9 cellular contexts compared by ENCODE assay signal in genomic region chr18:44731866-44732555, GRCh38. TPM values are rescaled to one million over a fixed set of nuclear protein-coding genes. Genes with fewer than 3 reads are reported as not detected.
DNase-seq lines count a peak whose midpoint lies in the region; ATAC-seq and TF ChIP-seq lines count a peak whose summit lies in the region.
"Had no signal": no experiment of that assay in that cellular context is flagged by ENCODE, and none has a peak within 500 bp of the region (broad histone marks: within the 10 kb centered on the region; RNA-seq: fewer than 3 reads in every experiment).

No MANE protein-coding gene starts in this region.

- H3K27me3 Mint-ChIP-seq in activated B cell treated with CpG ODN at 0.5 μM for 24 hours: no peaks in the 10 kb centered on the region
- H3K27me3 Mint-ChIP-seq in activated T-cell treated with anti-CD3 and anti-CD28 coated beads, Interleukin-2, amount 50 U/mL, for 4 hours (ENCODE audit: low read depth): no peaks in the 10 kb centered on the region

- CTCF ChIA-PET in activated B cell treated with CpG ODN at 0.5 μM for 24 hours (lab: Charles Lee): no interaction called here

- H3K9me3 Mint-ChIP-seq in activated B cell treated with CpG ODN at 0.5 μM for 24 hours: no peaks in the 10 kb centered on the region
- H3K9me3 Mint-ChIP-seq in activated T-cell treated with anti-CD3 and anti-CD28 coated beads, Interleukin-2, amount 50 U/mL, for 4 hours: no peaks in the 10 kb centered on the region

- intact Hi-C loops in activated B cell treated with CpG ODN at 0.5 μM for 24 hours (cut with micrococcal nuclease): loop anchor here (1.0 to 5.0 kb wide), 2 partner anchors 27 to 110 kb away; no protein-coding TSS in a partner anchor
- intact Hi-C loops in prostate gland (cut with DNase I): no loop called here
- intact Hi-C loops in upper lobe of right lung (cut with DNase I): no loop called here

- WGBS in prostate gland: 31% methylated on average over 10 of the region's 10 CpGs

- TF ChIP-seq POLR2A in prostate gland (IDR thresholded peaks at IDR 0.05): no peak
- TF ChIP-seq POLR2A in erythroblast (IDR thresholded peaks at IDR 0.05; ENCODE audit: low read length): no peak

- ATAC-seq in GM19025 (IDR thresholded peaks at IDR 0.05; ENCODE audit: low read depth, unreplicated experiment) (peak; percentile 47), HG02938 (IDR thresholded peaks at IDR 0.05; ENCODE audit: unreplicated experiment) (peak; percentile 82), activated B cell treated with CpG ODN at 0.5 μM for 24 hours (ENCODE audit: low read depth) (peak; percentile 38), upper lobe of right lung (no peak)
- ATAC-seq in activated T-cell treated with anti-CD3 and anti-CD28 coated beads, Interleukin-2, amount 50 U/mL, for 4 hours: no peak
- ATAC-seq: K562 had no signal

- H3K4me1 Mint-ChIP-seq in activated B cell treated with CpG ODN at 0.5 μM for 24 hours: peaks cover 97% of the 10 kb centered on the region
- peaks cover 62% of the 10 kb centered on the region for H3K4me1 Mint-ChIP-seq in activated T-cell treated with anti-CD3 and anti-CD28 coated beads, Interleukin-2, amount 50 U/mL, for 4 hours (ENCODE audit: low read depth)

- peaks cover 21% of the 10 kb centered on the region for H3K36me3 Mint-ChIP-seq in activated B cell treated with CpG ODN at 0.5 μM for 24 hours (ENCODE audit: low read depth)
- no peaks in the 10 kb centered on the region for H3K36me3 Mint-ChIP-seq in activated T-cell treated with anti-CD3 and anti-CD28 coated beads, Interleukin-2, amount 50 U/mL, for 4 hours (ENCODE audit: insufficient read depth)

- DNase-seq in activated B cell treated with CpG ODN at 0.5 μM for 24 hours (no peak), prostate gland (ENCODE audit: low spot score) (no peak), upper lobe of right lung (no peak), erythroblast (lab: John Stamatoyannopoulos, UW) (no peak), NCI-H1417 (lab: John Stamatoyannopoulos, UW) (no peak)
- DNase-seq in activated T-cell treated with anti-CD3 and anti-CD28 coated beads, Interleukin-2, amount 50 U/mL, for 4 hours: no peak

- peak overlapping the region; percentile 72 for H3K4me3 Mint-ChIP-seq in activated B cell treated with CpG ODN at 0.5 μM for 24 hours
- no peak overlapping the region for H3K4me3 Mint-ChIP-seq in activated T-cell treated with anti-CD3 and anti-CD28 coated beads, Interleukin-2, amount 50 U/mL, for 4 hours

- POLR2A ChIA-PET in activated B cell treated with CpG ODN at 0.5 μM for 24 hours (lab: Charles Lee): interaction anchor here (0.8 to 13.2 kb wide), 6 partner anchors 9 to 52 kb away, joined by 3 to 111 read pairs (median 4); partner anchors contain the start of gene SETBP1

- H3K36me3 ChIP-seq in prostate gland (no peaks in the 10 kb centered on the region), upper lobe of right lung (no peaks in the 10 kb centered on the region)

- H3K27ac Mint-ChIP-seq in activated B cell treated with CpG ODN at 0.5 μM for 24 hours: peak overlapping the region; percentile 88

- no peaks in the 10 kb centered on the region for H3K9me3 ChIP-seq in prostate gland
- no peaks in the 10 kb centered on the region for H3K9me3 ChIP-seq in upper lobe of right lung

- H3K4me3 ChIP-seq in prostate gland (no peak overlapping the region), upper lobe of right lung (no peak overlapping the region)
- H3K4me3 ChIP-seq: K562 had no signal

- H3K27me3 ChIP-seq in prostate gland (replicated peaks; ENCODE audit: insufficient read depth) (no peaks in the 10 kb centered on the region), upper lobe of right lung (no peaks in the 10 kb centered on the region)

- H3K4me1 ChIP-seq in prostate gland (replicated peaks) (peaks cover 15% of the 10 kb centered on the region), upper lobe of right lung (no peaks in the 10 kb centered on the region)

- H3K27ac ChIP-seq in prostate gland (peak overlapping the region; percentile 32 to 35), upper lobe of right lung (no peak overlapping the region)

- no peak for TF ChIP-seq CTCF in activated B cell treated with CpG ODN at 0.5 μM for 24 hours (IDR thresholded peaks at IDR 0.05)
- no peak for TF ChIP-seq CTCF in prostate gland (IDR thresholded peaks at IDR 0.05)
- TF ChIP-seq CTCF in upper lobe of right lung (IDR thresholded peaks at IDR 0.05): no peak

RNA-seq across cellular contexts. Expression of gene SETBP1, which starts 51.3 kb away (rescaled TPM):
- total RNA-seq in activated B cell treated with CpG ODN at 0.5 μM for 24 hours: 65.5 and 72.8 TPM in 2 replicates
- total RNA-seq in prostate gland: 10 to 100 TPM; 28.4 to 45.1 TPM
- 39.5 TPM for total RNA-seq in upper lobe of right lung
- 1 to 10 TPM; 6.2 to 9.2 (median 7.6) TPM for total RNA-seq in activated T-cell treated with anti-CD3 and anti-CD28 coated beads, Interleukin-2, amount 50 U/mL, for 4 hours

Comparison
In these comparisons a context has a peak if more than half of its experiments do, and no peak if none do; other contexts are left out.
1. ATAC-seq: peak in GM19025 (single experiment), HG02938 (single experiment) and activated B cell treated with CpG ODN at 0.5 μM for 24 hours (single experiment); none in upper lobe of right lung (single experiment) and activated T-cell treated with anti-CD3 and anti-CD28 coated beads, Interleukin-2, amount 50 U/mL, for 4 hours (0 of 2).